12 cellular contexts compared by ENCODE assay signal in genomic region chr19:7792701-7793100, GRCh38. TPM values are rescaled to one million over a fixed set of nuclear protein-coding genes. Genes with fewer than 3 reads are reported as not detected.
DNase-seq lines count a peak whose midpoint lies in the region; TF ChIP-seq lines count a peak whose summit lies in the region.
"Not testable (repeated sequence)": the region's sequence is repeated elsewhere in the genome, so short reads cannot be mapped to it uniquely, and the experiment has no call there.
"Had no signal": no experiment of that assay in that cellular context is flagged by ENCODE, and none has a peak within 500 bp of the region (broad histone marks: within the 10 kb centered on the region; RNA-seq: fewer than 3 reads in every experiment).

No MANE protein-coding gene starts in this region.

- H3K4me3 Mint-ChIP-seq in Caco-2 (ENCODE audit: unreplicated experiment) (peak overlapping the region; percentile 39), mesothelial cell of epicardium (peak overlapping the region; percentile 48), neural progenitor cell (peak overlapping the region; percentile 44)
- H3K4me3 Mint-ChIP-seq in dendritic cell treated with granulocyte-macrophage colony-stimulating factor and Interleukin-4, amounts not matched to agents 40 ng/mL and 50 ng/mL, for 4 days; progenitor cell of endocrine pancreas (ENCODE audit: low read depth): not testable (repeated sequence)

- not testable (repeated sequence) for H3K79me2 ChIP-seq in PC-9 (ENCODE audit: low read depth); hepatocyte; neural progenitor cell (ENCODE audit: low read depth)

- H3K27ac Mint-ChIP-seq in Caco-2 (ENCODE audit: unreplicated experiment) (peak overlapping the region; percentile 90), mesothelial cell of epicardium (peak overlapping the region; percentile 100), progenitor cell of endocrine pancreas (peak overlapping the region; percentile 38)
- peak overlapping the region; percentile 6 for H3K27ac Mint-ChIP-seq in dendritic cell treated with granulocyte-macrophage colony-stimulating factor and Interleukin-4, amounts not matched to agents 40 ng/mL and 50 ng/mL, for 4 days
- not testable (repeated sequence) for H3K27ac Mint-ChIP-seq in neural progenitor cell

- not testable (repeated sequence) for H2AFZ ChIP-seq in PC-9; hepatocyte; neural progenitor cell (replicated peaks)

- H3K4me1 ChIP-seq in Caco-2 = peaks cover 15% of the 10 kb centered on the region
- peaks cover 25% of the 10 kb centered on the region for H3K4me1 ChIP-seq in PC-9 (replicated peaks; ENCODE audit: insufficient read depth)
- not testable (repeated sequence) for H3K4me1 ChIP-seq in hepatocyte (ENCODE audit: insufficient read depth); neural progenitor cell

- not testable (repeated sequence) for BruUV-seq in Caco-2 (replicated peaks; lab: Mats Ljungman, UMichigan); PC-9 (replicated peaks; lab: Mats Ljungman, UMichigan)

- H3K9me3 ChIP-seq in Caco-2; PC-9 (ENCODE audit: insufficient read depth, low read depth); hepatocyte (ENCODE audit: low read depth); neural progenitor cell (ENCODE audit: low read depth): not testable (repeated sequence)

- CTCF ChIA-PET in Caco-2 (lab: Charles Lee) = interaction anchor here (1.0 to 2.0 kb wide), 2 partner anchors 9 to 224 kb away, joined by 4 to 7 read pairs; no protein-coding TSS in a partner anchor
- CTCF ChIA-PET in PC-9 (lab: Charles Lee) = not testable (repeated sequence)

- POLR2A ChIA-PET in Caco-2 (lab: Charles Lee); PC-9 (lab: Charles Lee; ENCODE audit: unreplicated experiment): not testable (repeated sequence)

- peaks cover 11% of the 10 kb centered on the region for H3K36me3 Mint-ChIP-seq in Caco-2 (ENCODE audit: insufficient read depth, unreplicated experiment)
- H3K36me3 Mint-ChIP-seq in dendritic cell treated with granulocyte-macrophage colony-stimulating factor and Interleukin-4, amounts not matched to agents 40 ng/mL and 50 ng/mL, for 4 days (ENCODE audit: low read depth) = peaks cover 11% of the 10 kb centered on the region
- not testable (repeated sequence) for H3K36me3 Mint-ChIP-seq in mesothelial cell of epicardium; neural progenitor cell; progenitor cell of endocrine pancreas (ENCODE audit: insufficient read depth)

- H3K9me3 Mint-ChIP-seq in Caco-2 (ENCODE audit: unreplicated experiment); dendritic cell treated with granulocyte-macrophage colony-stimulating factor and Interleukin-4, amounts not matched to agents 40 ng/mL and 50 ng/mL, for 4 days; mesothelial cell of epicardium; neural progenitor cell; progenitor cell of endocrine pancreas (ENCODE audit: low read depth): not testable (repeated sequence)

- intact Hi-C loops in Caco-2 (cut with micrococcal nuclease; ENCODE audit: unreplicated experiment) = loop anchor here (1.0 kb wide), 1 partner anchor 8 kb away; no protein-coding TSS in a partner anchor
- intact Hi-C loops in PC-9 (cut with micrococcal nuclease; ENCODE audit: unreplicated experiment) = loop anchor here (10.0 kb wide), 1 partner anchor 438 kb away; no protein-coding TSS in a partner anchor
- intact Hi-C loops in dendritic cell treated with granulocyte-macrophage colony-stimulating factor and Interleukin-4, amounts not matched to agents 40 ng/mL and 50 ng/mL, for 4 days (cut with micrococcal nuclease) = not testable (repeated sequence)

- TF ChIP-seq CTCF in Caco-2 (IDR thresholded peaks at IDR 0.05; ENCODE audit: insufficient read depth in 1 of 2, low read depth in 1 of 2, low read length in 1 of 2, severe bottlenecking in 1 of 2, unreplicated experiment in 1 of 2); PC-9 (conservative IDR thresholded peaks at IDR 0.05); hepatocyte (IDR thresholded peaks at IDR 0.05; ENCODE audit: poor library complexity); mesothelial cell of epicardium (IDR thresholded peaks at IDR 0.05; ENCODE audit: unreplicated experiment); neural progenitor cell (IDR thresholded peaks at IDR 0.05); progenitor cell of endocrine pancreas (IDR thresholded peaks at IDR 0.05; ENCODE audit: unreplicated experiment): not testable (repeated sequence)

- not testable (repeated sequence) for H3K4me3 ChIP-seq in Caco-2 (ENCODE audit: low read depth, low read length); PC-9; hepatocyte; neural progenitor cell

- not testable (repeated sequence) for H3K27me3 ChIP-seq in Caco-2 (replicated peaks; ENCODE audit: control insufficient read depth, insufficient read depth, low read length); PC-9 (ENCODE audit: insufficient read depth, low read depth)
- H3K27me3 ChIP-seq in hepatocyte = peaks cover 18% of the 10 kb centered on the region
- peaks cover 60% of the 10 kb centered on the region for H3K27me3 ChIP-seq in neural progenitor cell

- peaks cover 12% of the 10 kb centered on the region for H3K4me1 Mint-ChIP-seq in Caco-2 (ENCODE audit: low read depth, unreplicated experiment)
- peaks cover 20% of the 10 kb centered on the region for H3K4me1 Mint-ChIP-seq in dendritic cell treated with granulocyte-macrophage colony-stimulating factor and Interleukin-4, amounts not matched to agents 40 ng/mL and 50 ng/mL, for 4 days (ENCODE audit: low read depth)
- peaks cover 54% of the 10 kb centered on the region for H3K4me1 Mint-ChIP-seq in mesothelial cell of epicardium
- not testable (repeated sequence) for H3K4me1 Mint-ChIP-seq in neural progenitor cell; progenitor cell of endocrine pancreas (ENCODE audit: low read depth)

- not testable (repeated sequence) for H3K9ac ChIP-seq in neural progenitor cell

- 61% methylated on average over 7 of the region's 7 CpGs for WGBS in hepatocyte (ENCODE audit: low lambda C conversion rate, missing lambda C conversion rate)

- H3K4me2 ChIP-seq in PC-9 = peak overlapping the region; percentile 53; the same call in 1 of the 2 replicates
- H3K4me2 ChIP-seq in hepatocyte, neural progenitor cell: not testable (repeated sequence)

- H3K27me3 Mint-ChIP-seq in Caco-2 (ENCODE audit: insufficient read depth, unreplicated experiment); mesothelial cell of epicardium (ENCODE audit: low read depth): not testable (repeated sequence)
- peaks cover 42% of the 10 kb centered on the region for H3K27me3 Mint-ChIP-seq in dendritic cell treated with granulocyte-macrophage colony-stimulating factor and Interleukin-4, amounts not matched to agents 40 ng/mL and 50 ng/mL, for 4 days
- H3K27me3 Mint-ChIP-seq in neural progenitor cell (ENCODE audit: insufficient read depth, low read depth) (peaks cover 47% of the 10 kb centered on the region), progenitor cell of endocrine pancreas (peaks cover 59% of the 10 kb centered on the region)

- DNase-seq in Caco-2; PC-9; hepatocyte (ENCODE audit: low spot score); mesothelial cell of epicardium (ENCODE audit: low spot score in 2 of 2, unreplicated experiment in 2 of 2); neural progenitor cell (ENCODE audit: low spot score); progenitor cell of endocrine pancreas (ENCODE audit: low spot score, unreplicated experiment): not testable (repeated sequence)

- H3F3A ChIP-seq in PC-9 (ENCODE audit: insufficient read depth, low read depth) = peaks cover 19% of the 10 kb centered on the region; the same call in 1 of the 2 replicates
- H3F3A ChIP-seq in neural progenitor cell (ENCODE audit: low read depth) = not testable (repeated sequence)

- H3K27ac ChIP-seq in PC-9 (peak overlapping the region; percentile 42; the same call in 1 of the 2 replicates), hepatocyte (peak overlapping the region; percentile 65)
- H3K27ac ChIP-seq in neural progenitor cell = not testable (repeated sequence)

- not testable (repeated sequence) for H4K20me1 ChIP-seq in PC-9 (ENCODE audit: insufficient read depth); hepatocyte (ENCODE audit: insufficient read depth, poor library complexity, severe bottlenecking)
- peaks cover 11% of the 10 kb centered on the region for H4K20me1 ChIP-seq in neural progenitor cell (ENCODE audit: low read depth)

- not testable (repeated sequence) for H3K36me3 ChIP-seq in Caco-2 (ENCODE audit: control insufficient read depth, insufficient read depth, low read length); PC-9 (ENCODE audit: low read depth); hepatocyte (replicated peaks; ENCODE audit: insufficient read depth, low read depth); neural progenitor cell

- H3K9me2 ChIP-seq in PC-9 (ENCODE audit: insufficient read depth); hepatocyte (replicated peaks; ENCODE audit: insufficient read depth): not testable (repeated sequence)

RNA-seq across cellular contexts. Expression of gene CLEC4M, which starts 29.7 kb away (rescaled TPM):
- not detected in 2 replicates for total RNA-seq in Caco-2 (2022)
- total RNA-seq in PC-9 (2021) = not detected in 2 replicates
- total RNA-seq in hepatocyte = 0.07 and 0.80 TPM in 2 replicates
- polyA plus RNA-seq in hepatocyte = not detected in 2 replicates
- 1.2 to 2.1 TPM (median 1.5 TPM) in 3 replicates for total RNA-seq in mesothelial cell of epicardium
- total RNA-seq in neural progenitor cell (ENCODE audit: low replicate concordance) = not detected in 2 replicates
- total RNA-seq in progenitor cell of endocrine pancreas = 0.36 and 0.42 TPM in 2 replicates
- total RNA-seq: CD4-positive, alpha-beta memory T cell; GM23248; H1; H7 had no signal
- polyA plus RNA-seq: A549; CD4-positive, alpha-beta memory T cell; GM23248; H1 had no signal

RNA-seq across cellular contexts. Expression of gene EVI5L, which starts 37.3 kb away (rescaled TPM):
- total RNA-seq in Caco-2 (2022) (6.5 and 9.8 TPM in 2 replicates), PC-9 (2021) (13.1 and 19.2 TPM in 2 replicates), hepatocyte (10.7 and 12.4 TPM in 2 replicates), mesothelial cell of epicardium (18.5 to 21.7 TPM (median 19.5 TPM) in 3 replicates), neural progenitor cell (ENCODE audit: low replicate concordance) (4.1 and 13.5 TPM in 2 replicates), progenitor cell of endocrine pancreas (15.2 and 16.2 TPM in 2 replicates)
- 11.5 and 13.1 TPM in 2 replicates for polyA plus RNA-seq in hepatocyte

RNA-seq across cellular contexts. Expression of gene CD209, which starts 45.4 kb away (rescaled TPM):
- total RNA-seq in Caco-2 (2022) (not detected in 2 replicates), PC-9 (2021) (not detected in 2 replicates), hepatocyte (not detected in 2 replicates), mesothelial cell of epicardium (not detected in 3 replicates), neural progenitor cell (ENCODE audit: low replicate concordance) (not detected in 2 replicates), progenitor cell of endocrine pancreas (not detected in 2 replicates)
- polyA plus RNA-seq in hepatocyte = not detected in 2 replicates
- total RNA-seq: GM23248, H7 had no signal
- polyA plus RNA-seq: A549; CD4-positive, alpha-beta memory T cell; GM23248 had no signal
